In genomic region chr6:52511572-52512151, GRCh38 we compare ENCODE assay signal across 11 cellular contexts.
A peak's percentile ranks its signal among the peaks of the same experiment; 100 is the strongest.
DNase-seq lines count a peak whose midpoint lies in the region; ATAC-seq and TF ChIP-seq lines count a peak whose summit lies in the region.
"Had no signal": no experiment of that assay in that cellular context is flagged by ENCODE, and none has a peak within 500 bp of the region (broad histone marks: within the 10 kb centered on the region; RNA-seq: fewer than 3 reads in every experiment).

No MANE protein-coding gene starts in this region.

- POLR2A ChIA-PET in activated CD8-positive, alpha-beta T cell treated with anti-CD3 and anti-CD28 coated beads for 36 hours (lab: Charles Lee), result no interaction called here
- POLR2A ChIA-PET in HEK293T (lab: Yijun Ruan, JAX), result no interaction called here

- H3K36me3 Mint-ChIP-seq in activated CD8-positive, alpha-beta T cell treated with anti-CD3 and anti-CD28 coated beads for 36 hours (ENCODE audit: low read depth), result peaks cover 3% of the 10 kb centered on the region

- H3K4me1 ChIP-seq in ACC112 (ENCODE audit: control insufficient read depth, insufficient read depth, low read length, unreplicated experiment), result peaks cover 98% of the 10 kb centered on the region
- H3K4me1 ChIP-seq in SJSA1 (replicated peaks), result peaks cover 89% of the 10 kb centered on the region
- peaks cover 21% of the 10 kb centered on the region for H3K4me1 ChIP-seq in ovary (ENCODE audit: insufficient read depth)

- ATAC-seq in activated CD8-positive, alpha-beta T cell treated with anti-CD3 and anti-CD28 coated beads for 36 hours, result no peak

- no peaks in the 10 kb centered on the region for H3K9me3 ChIP-seq in SJSA1 (replicated peaks)
- H3K9me3 ChIP-seq in ovary, result no peaks in the 10 kb centered on the region

- no peak for TF ChIP-seq CTCF in fibroblast of villous mesenchyme (IDR thresholded peaks at IDR 0.05; ENCODE audit: insufficient read depth, low read depth, low read length)
- TF ChIP-seq CTCF in ovary (IDR thresholded peaks at IDR 0.05), result no peak
- no peak for TF ChIP-seq CTCF in activated CD8-positive, alpha-beta T cell treated with anti-CD3 and anti-CD28 coated beads for 36 hours (IDR thresholded peaks at IDR 0.05)

- no peak overlapping the region for H2AFZ ChIP-seq in ACC112 (ENCODE audit: low read length, unreplicated experiment)

- DNase-seq in SJSA1 (ENCODE audit: low read depth in 1 of 2, low spot score in 2 of 2) (no peak), fibroblast of villous mesenchyme (ENCODE audit: low read depth) (peak; percentile 58), ovary (no peak), NCI-H1417 (lab: John Stamatoyannopoulos, UW) (no peak), HEK293T (ENCODE audit: extremely low spot score) (no peak), amygdala (lab: John Stamatoyannopoulos, UW) (no peak)
- DNase-seq in activated CD8-positive, alpha-beta T cell treated with anti-CD3 and anti-CD28 coated beads for 36 hours, result no peak
- DNase-seq: activated naive CD4-positive, alpha-beta T cell treated with anti-CD3 and anti-CD28 coated beads, Interleukin-2, amount 50 U/mL, for 16 hours; NCI-H2171 treated with DMSO at 0.1 percent for 48 hours had no signal

- no peaks in the 10 kb centered on the region for H3K9me3 Mint-ChIP-seq in activated CD8-positive, alpha-beta T cell treated with anti-CD3 and anti-CD28 coated beads for 36 hours

- no peak overlapping the region for H3K4me3 Mint-ChIP-seq in activated CD8-positive, alpha-beta T cell treated with anti-CD3 and anti-CD28 coated beads for 36 hours

- no peak for TF ChIP-seq POLR2A in ovary (IDR thresholded peaks at IDR 0.05)

- H3K27me3 ChIP-seq in ACC112 (ENCODE audit: insufficient read depth, low read length) (no peaks in the 10 kb centered on the region), SJSA1 (replicated peaks) (no peaks in the 10 kb centered on the region), ovary (no peaks in the 10 kb centered on the region)

- H3K36me3 ChIP-seq in ACC112 (ENCODE audit: insufficient read depth, low read length), result peaks cover 69% of the 10 kb centered on the region
- H3K36me3 ChIP-seq in SJSA1, result peaks cover 98% of the 10 kb centered on the region
- H3K36me3 ChIP-seq in ovary, result no peaks in the 10 kb centered on the region

- no peak for TF ChIP-seq EP300 in ovary (IDR thresholded peaks at IDR 0.05)

- intact Hi-C loops in ovary (cut with DNase I), result loop anchor here in 3 of 4 donors (5.0 to 10.0 kb wide), 3 partner anchors 63 to 89 kb away; partner anchors contain the start of genes EFHC1 (in 2 of the 3) and TRAM2 (in 2 of the 3)
- intact Hi-C loops in activated CD8-positive, alpha-beta T cell treated with anti-CD3 and anti-CD28 coated beads for 36 hours (cut with micrococcal nuclease), result no loop called here

- H3K4me3 ChIP-seq in ACC112 (ENCODE audit: low read depth, low read length), result peak overlapping the region; percentile 18; the same call in 1 of the 2 replicates
- H3K4me3 ChIP-seq in SJSA1, result no peak overlapping the region
- no peak overlapping the region for H3K4me3 ChIP-seq in fibroblast of villous mesenchyme (ENCODE audit: low read depth, low read length)
- H3K4me3 ChIP-seq in ovary, result no peak overlapping the region

- 56 to 75% (median 59%) methylated on average over 12 of the region's 12 CpGs for WGBS in ovary, 3 donors

- no peak overlapping the region for H3K27ac Mint-ChIP-seq in activated CD8-positive, alpha-beta T cell treated with anti-CD3 and anti-CD28 coated beads for 36 hours

- no peaks in the 10 kb centered on the region for H3K27me3 Mint-ChIP-seq in activated CD8-positive, alpha-beta T cell treated with anti-CD3 and anti-CD28 coated beads for 36 hours

- H3K79me2 ChIP-seq in ACC112 (ENCODE audit: control insufficient read depth, insufficient read depth, low read length, unreplicated experiment), result peaks cover 41% of the 10 kb centered on the region

- CTCF ChIA-PET in activated CD8-positive, alpha-beta T cell treated with anti-CD3 and anti-CD28 coated beads for 36 hours (lab: Charles Lee), result no interaction called here
- CTCF ChIA-PET in HEK293T (lab: Yijun Ruan, JAX), result no interaction called here

- H3K27ac ChIP-seq in ACC112 (ENCODE audit: low read depth, low read length) (peak overlapping the region; percentile 98), SJSA1 (peak overlapping the region; percentile 70), ovary (peak overlapping the region; percentile 57 to 75)
- H3K27ac ChIP-seq: VCaP had no signal

- peaks cover 7% of the 10 kb centered on the region for H3K4me1 Mint-ChIP-seq in activated CD8-positive, alpha-beta T cell treated with anti-CD3 and anti-CD28 coated beads for 36 hours (ENCODE audit: low read depth)

TF ChIP-seq in HEK293T, 16 proteins besides CTCF, POLR2A, EP300 and RAD21:
- TF ChIP-seq NFRKB (IDR thresholded peaks at IDR 0.05), result no peak
- TF ChIP-seq BHLHE40 (IDR thresholded peaks at IDR 0.05; ENCODE audit: borderline replicate concordance), result no peak
